In the genomic region with DNA sequence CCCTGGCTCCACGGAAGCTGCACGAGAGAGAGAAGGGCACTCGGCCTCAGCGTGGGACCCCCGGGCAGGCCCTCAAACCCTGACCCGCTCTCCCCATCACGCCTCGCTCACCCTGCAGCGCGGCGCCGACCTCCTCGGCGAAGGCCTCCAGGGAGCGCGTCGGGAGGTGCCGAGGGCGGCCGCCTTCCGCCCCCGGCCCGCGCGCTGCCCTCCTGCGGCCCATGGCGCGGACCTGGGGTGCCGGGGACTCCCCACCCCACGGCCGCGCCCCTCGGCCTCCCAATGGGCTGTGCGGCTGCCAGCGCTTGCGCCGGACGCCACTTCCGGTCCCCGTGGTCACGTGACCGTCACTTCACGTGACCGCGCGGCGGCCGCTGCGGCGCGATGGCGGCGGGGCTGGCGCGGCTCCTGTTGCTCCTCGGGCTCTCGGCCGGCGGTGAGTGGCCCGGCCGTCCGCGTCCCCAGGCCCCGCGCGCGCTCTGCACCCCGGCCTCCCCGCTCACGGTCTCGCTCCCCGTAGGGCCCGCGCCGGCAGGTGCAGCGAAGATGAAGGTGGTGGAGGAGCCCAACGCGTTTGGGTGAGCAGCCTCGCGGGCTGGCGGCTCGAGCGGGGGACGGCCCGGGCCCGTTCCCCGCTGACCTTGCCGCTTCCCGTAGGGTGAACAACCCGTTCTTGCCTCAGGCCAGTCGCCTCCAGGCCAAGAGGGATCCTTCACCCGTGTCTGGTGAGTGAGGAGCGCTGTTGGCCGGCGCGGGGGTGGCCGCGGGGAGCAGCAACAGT, we compare ENCODE assay signal across 1 cellular context.
A peak's percentile ranks its signal among the peaks of the same experiment; 100 is the strongest.
TF ChIP-seq lines count a peak whose summit lies in the region.

A gene (plus strand): TSS at position 350 of the 781 bp plus-strand sequence. CDS start 35 bp downstream, at position 385.
A gene (minus strand): TSS at position 297 of the 781 bp plus-strand sequence. CDS start 74 bp downstream, at position 223.

TF ChIP-seq in HepG2, 621 proteins besides CTCF, POLR2A, EP300 and RAD21 (continued from another document and continues in another):
- TF ChIP-seq, protein P1, sequence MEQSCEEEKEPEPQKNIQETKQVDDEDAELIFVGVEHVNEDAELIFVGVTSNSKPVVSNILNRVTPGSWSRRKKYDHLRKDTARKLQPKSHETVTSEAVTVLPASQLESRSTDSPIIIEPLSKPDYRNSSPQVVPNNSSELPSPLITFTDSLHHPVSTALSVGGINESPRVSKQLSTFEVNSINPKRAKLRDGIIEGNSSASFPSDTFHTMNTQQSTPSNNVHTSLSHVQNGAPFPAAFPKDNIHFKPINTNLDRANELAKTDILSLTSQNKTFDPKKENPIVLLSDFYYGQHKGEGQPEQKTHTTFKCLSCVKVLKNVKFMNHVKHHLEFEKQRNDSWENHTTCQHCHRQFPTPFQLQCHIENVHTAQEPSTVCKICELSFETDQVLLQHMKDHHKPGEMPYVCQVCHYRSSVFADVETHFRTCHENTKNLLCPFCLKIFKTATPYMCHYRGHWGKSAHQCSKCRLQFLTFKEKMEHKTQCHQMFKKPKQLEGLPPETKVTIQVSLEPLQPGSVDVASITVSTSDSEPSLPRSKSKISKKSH (CRISPR knock-in tag; IDR thresholded peaks at IDR 0.05; ENCODE audit: borderline replicate concordance): no peak; the same call in 1 of the 2 replicates
- TF ChIP-seq KAT7 (CRISPR knock-in tag; IDR thresholded peaks at IDR 0.05; ENCODE audit: borderline replicate concordance) (no peak), ZNF260 (CRISPR knock-in tag; IDR thresholded peaks at IDR 0.05; ENCODE audit: borderline replicate concordance, low read depth) (no peak), ZBTB21 (CRISPR knock-in tag; IDR thresholded peaks at IDR 0.05) (no peak), KDM4B (CRISPR knock-in tag; IDR thresholded peaks at IDR 0.05) (no peak), ARNT (IDR thresholded peaks at IDR 0.05) (no peak), AGO1 (IDR thresholded peaks at IDR 0.05; ENCODE audit: low read depth, low read length, poor library complexity, severe bottlenecking) (no peak), SPEN (CRISPR knock-in tag; IDR thresholded peaks at IDR 0.05; ENCODE audit: low read depth) (peak; percentile 99), ZNF431 (CRISPR knock-in tag; IDR thresholded peaks at IDR 0.05; ENCODE audit: borderline replicate concordance, low read depth) (peak; percentile 64; the same call in 1 of the 2 replicates), HOXA9 (CRISPR knock-in tag; IDR thresholded peaks at IDR 0.05; ENCODE audit: borderline replicate concordance) (0 out of 2 replicates have a peak, but pooled peaks have one; percentile 29), FOXJ3 (CRISPR knock-in tag; IDR thresholded peaks at IDR 0.05; ENCODE audit: borderline replicate concordance) (no peak), KLF16 (CRISPR knock-in tag; IDR thresholded peaks at IDR 0.05) (0 out of 4 replicates have a peak, but pooled peaks of 1 of the 2 experiments have one; percentile 45), GFI1 (CRISPR knock-in tag; IDR thresholded peaks at IDR 0.05; ENCODE audit: borderline replicate concordance) (no peak), ZBTB1 (CRISPR knock-in tag; IDR thresholded peaks at IDR 0.05; ENCODE audit: borderline replicate concordance) (no peak), ISX (CRISPR knock-in tag; conservative IDR thresholded peaks at IDR 0.05) (no peak), ZNF780A (CRISPR knock-in tag; IDR thresholded peaks at IDR 0.05) (no peak), CEBPG (CRISPR knock-in tag; IDR thresholded peaks at IDR 0.05) (no peak), SNRNP70 (IDR thresholded peaks at IDR 0.05; ENCODE audit: low read depth, low read length) (no peak), MIXL1 (CRISPR knock-in tag; IDR thresholded peaks at IDR 0.05) (no peak), MBNL3 (CRISPR knock-in tag; conservative IDR thresholded peaks at IDR 0.05) (no peak), CENPX (CRISPR knock-in tag; IDR thresholded peaks at IDR 0.05) (no peak), HDAC6 (IDR thresholded peaks at IDR 0.05; ENCODE audit: low read depth, low read length) (no peak), SMARCE1 (IDR thresholded peaks at IDR 0.05; ENCODE audit: borderline replicate concordance) (no peak), ZNF367 (CRISPR knock-in tag; IDR thresholded peaks at IDR 0.05; ENCODE audit: borderline replicate concordance) (no peak), ZBTB38 (CRISPR knock-in tag; IDR thresholded peaks at IDR 0.05) (0 out of 2 replicates have a peak, but pooled peaks have one; percentile 65), BRD4 (CRISPR knock-in tag; IDR thresholded peaks at IDR 0.05) (peak; percentile 72; the same call in 1 of the 2 replicates), TBP (CRISPR knock-in tag; IDR thresholded peaks at IDR 0.05) (no peak), ZNF329 (CRISPR knock-in tag; IDR thresholded peaks at IDR 0.05; ENCODE audit: low read depth) (peak; percentile 62; the same call in 1 of the 2 replicates), GATA4 (IDR thresholded peaks at IDR 0.05; ENCODE audit: borderline replicate concordance, low read depth) (no peak), CBFB (CRISPR knock-in tag; IDR thresholded peaks at IDR 0.05) (peak; percentile 84), ZZZ3 (CRISPR knock-in tag; IDR thresholded peaks at IDR 0.05; ENCODE audit: borderline replicate concordance) (peak; percentile 52; the same call in 1 of the 2 replicates), PHF20 (CRISPR knock-in tag; IDR thresholded peaks at IDR 0.05) (peak; percentile 98), ZNF772 (CRISPR knock-in tag; IDR thresholded peaks at IDR 0.05) (peak; percentile 63; the same call in 1 of the 2 replicates), MTF2 (CRISPR knock-in tag; IDR thresholded peaks at IDR 0.05; ENCODE audit: borderline replicate concordance) (no peak), NR2F6 (IDR thresholded peaks at IDR 0.05) (no peak), NR2F6 (CRISPR knock-in tag; IDR thresholded peaks at IDR 0.05) (no peak; the same call in 1 of the 2 replicates), BORCS8-MEF2B (CRISPR knock-in tag; IDR thresholded peaks at IDR 0.05) (no peak)
- TF ChIP-seq, protein P2, sequence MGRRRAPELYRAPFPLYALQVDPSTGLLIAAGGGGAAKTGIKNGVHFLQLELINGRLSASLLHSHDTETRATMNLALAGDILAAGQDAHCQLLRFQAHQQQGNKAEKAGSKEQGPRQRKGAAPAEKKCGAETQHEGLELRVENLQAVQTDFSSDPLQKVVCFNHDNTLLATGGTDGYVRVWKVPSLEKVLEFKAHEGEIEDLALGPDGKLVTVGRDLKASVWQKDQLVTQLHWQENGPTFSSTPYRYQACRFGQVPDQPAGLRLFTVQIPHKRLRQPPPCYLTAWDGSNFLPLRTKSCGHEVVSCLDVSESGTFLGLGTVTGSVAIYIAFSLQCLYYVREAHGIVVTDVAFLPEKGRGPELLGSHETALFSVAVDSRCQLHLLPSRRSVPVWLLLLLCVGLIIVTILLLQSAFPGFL (CRISPR knock-in tag; IDR thresholded peaks at IDR 0.05): no peak
- TF ChIP-seq, protein P3, sequence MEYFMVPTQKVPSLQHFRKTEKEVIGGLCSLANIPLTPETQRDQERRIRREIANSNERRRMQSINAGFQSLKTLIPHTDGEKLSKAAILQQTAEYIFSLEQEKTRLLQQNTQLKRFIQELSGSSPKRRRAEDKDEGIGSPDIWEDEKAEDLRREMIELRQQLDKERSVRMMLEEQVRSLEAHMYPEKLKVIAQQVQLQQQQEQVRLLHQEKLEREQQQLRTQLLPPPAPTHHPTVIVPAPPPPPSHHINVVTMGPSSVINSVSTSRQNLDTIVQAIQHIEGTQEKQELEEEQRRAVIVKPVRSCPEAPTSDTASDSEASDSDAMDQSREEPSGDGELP (IDR thresholded peaks at IDR 0.05; ENCODE audit: borderline replicate concordance, low read depth): no peak
- TF ChIP-seq, protein P4, sequence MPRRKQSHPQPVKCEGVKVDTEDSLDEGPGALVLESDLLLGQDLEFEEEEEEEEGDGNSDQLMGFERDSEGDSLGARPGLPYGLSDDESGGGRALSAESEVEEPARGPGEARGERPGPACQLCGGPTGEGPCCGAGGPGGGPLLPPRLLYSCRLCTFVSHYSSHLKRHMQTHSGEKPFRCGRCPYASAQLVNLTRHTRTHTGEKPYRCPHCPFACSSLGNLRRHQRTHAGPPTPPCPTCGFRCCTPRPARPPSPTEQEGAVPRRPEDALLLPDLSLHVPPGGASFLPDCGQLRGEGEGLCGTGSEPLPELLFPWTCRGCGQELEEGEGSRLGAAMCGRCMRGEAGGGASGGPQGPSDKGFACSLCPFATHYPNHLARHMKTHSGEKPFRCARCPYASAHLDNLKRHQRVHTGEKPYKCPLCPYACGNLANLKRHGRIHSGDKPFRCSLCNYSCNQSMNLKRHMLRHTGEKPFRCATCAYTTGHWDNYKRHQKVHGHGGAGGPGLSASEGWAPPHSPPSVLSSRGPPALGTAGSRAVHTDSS (CRISPR knock-in tag; conservative IDR thresholded peaks at IDR 0.05): 0 out of 2 replicates have a peak, but pooled peaks have one; percentile 29
- TF ChIP-seq, protein P5, sequence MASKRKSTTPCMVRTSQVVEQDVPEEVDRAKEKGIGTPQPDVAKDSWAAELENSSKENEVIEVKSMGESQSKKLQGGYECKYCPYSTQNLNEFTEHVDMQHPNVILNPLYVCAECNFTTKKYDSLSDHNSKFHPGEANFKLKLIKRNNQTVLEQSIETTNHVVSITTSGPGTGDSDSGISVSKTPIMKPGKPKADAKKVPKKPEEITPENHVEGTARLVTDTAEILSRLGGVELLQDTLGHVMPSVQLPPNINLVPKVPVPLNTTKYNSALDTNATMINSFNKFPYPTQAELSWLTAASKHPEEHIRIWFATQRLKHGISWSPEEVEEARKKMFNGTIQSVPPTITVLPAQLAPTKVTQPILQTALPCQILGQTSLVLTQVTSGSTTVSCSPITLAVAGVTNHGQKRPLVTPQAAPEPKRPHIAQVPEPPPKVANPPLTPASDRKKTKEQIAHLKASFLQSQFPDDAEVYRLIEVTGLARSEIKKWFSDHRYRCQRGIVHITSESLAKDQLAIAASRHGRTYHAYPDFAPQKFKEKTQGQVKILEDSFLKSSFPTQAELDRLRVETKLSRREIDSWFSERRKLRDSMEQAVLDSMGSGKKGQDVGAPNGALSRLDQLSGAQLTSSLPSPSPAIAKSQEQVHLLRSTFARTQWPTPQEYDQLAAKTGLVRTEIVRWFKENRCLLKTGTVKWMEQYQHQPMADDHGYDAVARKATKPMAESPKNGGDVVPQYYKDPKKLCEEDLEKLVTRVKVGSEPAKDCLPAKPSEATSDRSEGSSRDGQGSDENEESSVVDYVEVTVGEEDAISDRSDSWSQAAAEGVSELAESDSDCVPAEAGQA (IDR thresholded peaks at IDR 0.05; ENCODE audit: low read depth): peak; percentile 84
- TF ChIP-seq, protein P5 (CRISPR knock-in tag; IDR thresholded peaks at IDR 0.05; ENCODE audit: borderline replicate concordance): peak; percentile 73; the same call in 1 of the 2 replicates
- TF ChIP-seq, protein P6, sequence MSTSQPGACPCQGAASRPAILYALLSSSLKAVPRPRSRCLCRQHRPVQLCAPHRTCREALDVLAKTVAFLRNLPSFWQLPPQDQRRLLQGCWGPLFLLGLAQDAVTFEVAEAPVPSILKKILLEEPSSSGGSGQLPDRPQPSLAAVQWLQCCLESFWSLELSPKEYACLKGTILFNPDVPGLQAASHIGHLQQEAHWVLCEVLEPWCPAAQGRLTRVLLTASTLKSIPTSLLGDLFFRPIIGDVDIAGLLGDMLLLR (CRISPR knock-in tag; IDR thresholded peaks at IDR 0.05): no peak
- TF ChIP-seq, protein P7, sequence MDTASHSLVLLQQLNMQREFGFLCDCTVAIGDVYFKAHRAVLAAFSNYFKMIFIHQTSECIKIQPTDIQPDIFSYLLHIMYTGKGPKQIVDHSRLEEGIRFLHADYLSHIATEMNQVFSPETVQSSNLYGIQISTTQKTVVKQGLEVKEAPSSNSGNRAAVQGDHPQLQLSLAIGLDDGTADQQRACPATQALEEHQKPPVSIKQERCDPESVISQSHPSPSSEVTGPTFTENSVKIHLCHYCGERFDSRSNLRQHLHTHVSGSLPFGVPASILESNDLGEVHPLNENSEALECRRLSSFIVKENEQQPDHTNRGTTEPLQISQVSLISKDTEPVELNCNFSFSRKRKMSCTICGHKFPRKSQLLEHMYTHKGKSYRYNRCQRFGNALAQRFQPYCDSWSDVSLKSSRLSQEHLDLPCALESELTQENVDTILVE (CRISPR knock-in tag; IDR thresholded peaks at IDR 0.05): peak; percentile 60; the same call in 1 of the 2 replicates
- TF ChIP-seq, protein P8, sequence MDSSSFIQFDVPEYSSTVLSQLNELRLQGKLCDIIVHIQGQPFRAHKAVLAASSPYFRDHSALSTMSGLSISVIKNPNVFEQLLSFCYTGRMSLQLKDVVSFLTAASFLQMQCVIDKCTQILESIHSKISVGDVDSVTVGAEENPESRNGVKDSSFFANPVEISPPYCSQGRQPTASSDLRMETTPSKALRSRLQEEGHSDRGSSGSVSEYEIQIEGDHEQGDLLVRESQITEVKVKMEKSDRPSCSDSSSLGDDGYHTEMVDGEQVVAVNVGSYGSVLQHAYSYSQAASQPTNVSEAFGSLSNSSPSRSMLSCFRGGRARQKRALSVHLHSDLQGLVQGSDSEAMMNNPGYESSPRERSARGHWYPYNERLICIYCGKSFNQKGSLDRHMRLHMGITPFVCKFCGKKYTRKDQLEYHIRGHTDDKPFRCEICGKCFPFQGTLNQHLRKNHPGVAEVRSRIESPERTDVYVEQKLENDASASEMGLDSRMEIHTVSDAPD (CRISPR knock-in tag; IDR thresholded peaks at IDR 0.05): 0 out of 2 replicates have a peak, but pooled peaks have one; percentile 21
- TF ChIP-seq, protein P9, sequence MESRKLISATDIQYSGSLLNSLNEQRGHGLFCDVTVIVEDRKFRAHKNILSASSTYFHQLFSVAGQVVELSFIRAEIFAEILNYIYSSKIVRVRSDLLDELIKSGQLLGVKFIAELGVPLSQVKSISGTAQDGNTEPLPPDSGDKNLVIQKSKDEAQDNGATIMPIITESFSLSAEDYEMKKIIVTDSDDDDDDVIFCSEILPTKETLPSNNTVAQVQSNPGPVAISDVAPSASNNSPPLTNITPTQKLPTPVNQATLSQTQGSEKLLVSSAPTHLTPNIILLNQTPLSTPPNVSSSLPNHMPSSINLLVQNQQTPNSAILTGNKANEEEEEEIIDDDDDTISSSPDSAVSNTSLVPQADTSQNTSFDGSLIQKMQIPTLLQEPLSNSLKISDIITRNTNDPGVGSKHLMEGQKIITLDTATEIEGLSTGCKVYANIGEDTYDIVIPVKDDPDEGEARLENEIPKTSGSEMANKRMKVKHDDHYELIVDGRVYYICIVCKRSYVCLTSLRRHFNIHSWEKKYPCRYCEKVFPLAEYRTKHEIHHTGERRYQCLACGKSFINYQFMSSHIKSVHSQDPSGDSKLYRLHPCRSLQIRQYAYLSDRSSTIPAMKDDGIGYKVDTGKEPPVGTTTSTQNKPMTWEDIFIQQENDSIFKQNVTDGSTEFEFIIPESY (CRISPR knock-in tag; IDR thresholded peaks at IDR 0.05): no peak
